ENCODE assay signal across 7 cellular contexts in the genomic region with DNA sequence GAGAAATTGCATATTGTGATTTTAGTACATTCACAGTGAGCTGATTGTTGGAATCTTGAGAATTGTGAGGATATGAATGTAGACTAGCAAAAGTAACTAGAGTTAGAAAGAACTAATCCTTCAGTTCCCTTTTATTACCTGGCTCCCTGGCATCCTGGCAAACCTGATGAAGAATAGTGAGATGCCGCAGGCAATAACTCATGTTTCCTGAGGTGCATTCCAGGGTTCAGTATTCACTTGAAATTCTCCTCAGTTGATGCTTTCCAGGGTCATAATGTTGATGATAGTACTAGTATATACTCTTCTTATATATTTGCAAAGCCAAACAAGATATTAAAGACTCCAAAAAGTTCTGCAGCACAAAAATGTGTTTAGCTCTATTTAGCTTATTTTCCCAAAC.
"Had no signal": no experiment of that assay in that cellular context is flagged by ENCODE, and none has a peak within 500 bp of the region (broad histone marks: within the 10 kb centered on the region; RNA-seq: fewer than 3 reads in every experiment).

No MANE protein-coding gene starts in this region.

- H3K4me3 ChIP-seq: K562 had no signal

- ATAC-seq: HepG2, K562 had no signal

- DNase-seq: IMR-90, KBM-7, KG1 had no signal

- FAIRE-seq: HepG2, HTR-8/SVneo, K562 had no signal

- H3K27ac ChIP-seq: HL-60 had no signal
